20 cellular contexts compared by ENCODE assay signal in the genomic region with DNA sequence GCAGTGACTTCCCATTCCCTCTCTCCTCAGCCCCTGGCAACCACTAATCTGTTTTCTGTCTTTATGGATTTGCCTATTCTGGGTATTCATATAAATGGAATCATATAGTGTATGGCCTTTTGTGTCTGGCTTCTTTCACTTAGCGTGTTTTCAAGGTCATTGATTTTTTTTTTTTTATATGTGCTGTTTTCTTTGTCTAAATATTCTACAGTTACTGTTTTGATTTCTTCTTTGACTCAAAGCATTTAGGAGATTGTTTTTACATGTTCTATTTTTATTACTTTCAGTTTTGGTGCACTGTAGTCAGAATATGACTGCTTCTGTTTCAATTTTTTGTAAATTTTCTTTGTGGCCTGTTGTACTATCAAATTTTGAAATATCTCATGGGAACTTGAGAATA.
A peak's percentile ranks its signal among the peaks of the same experiment; 100 is the strongest.
DNase-seq lines count a peak whose midpoint lies in the region; ATAC-seq and TF ChIP-seq lines count a peak whose summit lies in the region.
"Had no signal": no experiment of that assay in that cellular context is flagged by ENCODE, and none has a peak within 500 bp of the region (broad histone marks: within the 10 kb centered on the region; RNA-seq: fewer than 3 reads in every experiment).

No MANE protein-coding gene starts in this region.

- H3K4me3 Mint-ChIP-seq in osteocyte (ENCODE audit: unreplicated experiment): peak overlapping the region; percentile 18

- no peak overlapping the region for H2AFZ ChIP-seq in KMS-11 (ENCODE audit: low read depth)
- H2AFZ ChIP-seq: GM23248 had no signal

- peaks cover 5% of the 10 kb centered on the region for H3K36me3 Mint-ChIP-seq in osteocyte (ENCODE audit: unreplicated experiment)

- no peak overlapping the region for H3K27ac ChIP-seq in KMS-11
- H3K27ac ChIP-seq: GM23248 had no signal

- H3K27me3 Mint-ChIP-seq in osteocyte (ENCODE audit: unreplicated experiment): no peaks in the 10 kb centered on the region

- TF ChIP-seq CTCF in KMS-11 (conservative IDR thresholded peaks at IDR 0.05; ENCODE audit: low read depth, low read length) (no peak), osteocyte (IDR thresholded peaks at IDR 0.05) (no peak)

- peaks cover 19% of the 10 kb centered on the region for H3K4me1 ChIP-seq in KMS-11 (ENCODE audit: low read depth, poor library complexity, severe bottlenecking)

- peak overlapping the region; percentile 33; the same call in 1 of the 2 replicates for H3K4me2 ChIP-seq in KMS-11

- no peak overlapping the region for H3K4me3 ChIP-seq in KMS-11 (IDR thresholded peaks at IDR 0.05; ENCODE audit: insufficient read depth, low read depth, low read length)
- H3K4me3 ChIP-seq: GM23248 had no signal

- DNase-seq in osteocyte (ENCODE audit: extremely low spot score, unreplicated experiment) (no peak), UCSD-AML1 (lab: John Stamatoyannopoulos, UW; ENCODE audit: unreplicated experiment) (no peak), glomerular visceral epithelial cell (ENCODE audit: extremely low spot score) (no peak), DMS53 (lab: John Stamatoyannopoulos, UW) (no peak)
- DNase-seq: Caco-2, DMS153, EL, GM23248, MV-4-11, NCI-H1436, NCI-H2081, NCI-H524, SHP77 treated with DMSO at 0.1 percent for 48 hours, T-helper 1 cell had no signal

- H3K27ac Mint-ChIP-seq in osteocyte (ENCODE audit: unreplicated experiment): peak overlapping the region; percentile 84

- no peaks in the 10 kb centered on the region for H3K36me3 ChIP-seq in KMS-11 (ENCODE audit: insufficient read depth)

- peaks cover 39% of the 10 kb centered on the region for H3K4me1 Mint-ChIP-seq in osteocyte (ENCODE audit: unreplicated experiment)

- H4K20me1 ChIP-seq in KMS-11 (ENCODE audit: insufficient read depth): no peaks in the 10 kb centered on the region

- no peak overlapping the region for H3K9ac ChIP-seq in KMS-11
- H3K9ac ChIP-seq: GM23248 had no signal

- no peaks in the 10 kb centered on the region for H3K27me3 ChIP-seq in KMS-11 (ENCODE audit: insufficient read depth, low read depth)

- peaks cover 9% of the 10 kb centered on the region for H3K9me3 Mint-ChIP-seq in osteocyte (ENCODE audit: unreplicated experiment)

- ATAC-seq in GM18867 (IDR thresholded peaks at IDR 0.05; ENCODE audit: unreplicated experiment) (peak; percentile 56), GM21717 (IDR thresholded peaks at IDR 0.05; ENCODE audit: unreplicated experiment) (peak; percentile 50), HG03159 (IDR thresholded peaks at IDR 0.05; ENCODE audit: unreplicated experiment) (no peak)
- ATAC-seq: HCT116, SK-N-SH treated with all-trans-retinoic acid at 6 μM for 48 hours had no signal

- no peaks in the 10 kb centered on the region for H3K79me2 ChIP-seq in KMS-11 (ENCODE audit: insufficient read depth, low read depth)
